21 cellular contexts compared by ENCODE assay signal in the genomic region with DNA sequence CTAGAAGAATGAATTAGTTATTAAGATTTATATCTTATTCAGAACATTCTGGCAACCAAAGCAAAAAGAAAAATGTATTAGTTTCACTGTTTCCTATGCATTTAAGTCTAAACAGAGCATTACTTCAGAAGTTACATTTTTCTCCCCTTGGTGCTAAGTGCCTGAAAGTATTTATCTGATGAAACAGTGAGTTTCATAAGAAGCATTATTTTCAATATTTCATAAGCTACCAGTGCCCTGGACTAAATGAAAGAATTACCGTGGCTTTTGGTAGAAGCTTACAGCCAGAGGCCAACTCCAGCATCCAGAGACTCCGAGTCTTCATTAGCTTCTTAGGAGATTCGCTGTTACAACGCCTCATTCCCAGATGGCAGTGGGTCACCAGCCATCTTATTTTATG.
"Had no signal": no experiment of that assay in that cellular context is flagged by ENCODE, and none has a peak within 500 bp of the region (broad histone marks: within the 10 kb centered on the region; RNA-seq: fewer than 3 reads in every experiment).

No MANE protein-coding gene starts in this region.

- H3K27me3 ChIP-seq: esophagus squamous epithelium, gastrocnemius medialis, left lung had no signal

- H3K27ac ChIP-seq: coronary artery, dorsolateral prefrontal cortex, esophagus squamous epithelium, gastrocnemius medialis, heart right ventricle, left lung, lower lobe of right lung had no signal

- H3K9me3 ChIP-seq: esophagus squamous epithelium, gastrocnemius medialis, heart right ventricle, left lung, lower lobe of right lung, mucosa of descending colon had no signal

- DNase-seq: dermis blood vessel endothelial cell; dorsolateral prefrontal cortex; effector CD4-positive, alpha-beta T cell; effector memory CD4-positive, alpha-beta T cell; esophagus squamous epithelium; foreskin fibroblast; foreskin melanocyte; gastrocnemius medialis; glutamatergic neuron; head of caudate nucleus; heart right ventricle; hippocampal formation; left cardiac atrium; left lung; left ventricle myocardium superior; lower lobe of right lung; mesenchymal stem cell; mucosa of descending colon; naive B cell; naive thymus-derived CD8-positive, alpha-beta T cell had no signal

- H3K4me3 ChIP-seq: coronary artery, dorsolateral prefrontal cortex, esophagus squamous epithelium, gastrocnemius medialis, heart right ventricle, left lung, lower lobe of right lung, mucosa of descending colon had no signal

- H3K36me3 ChIP-seq: esophagus squamous epithelium, gastrocnemius medialis, heart right ventricle, left lung, lower lobe of right lung had no signal

- ATAC-seq: gastrocnemius medialis; heart right ventricle; left cardiac atrium; left lung; left ventricle myocardium superior; lower lobe of right lung; mucosa of descending colon; naive thymus-derived CD8-positive, alpha-beta T cell had no signal

- H3K4me1 ChIP-seq: gastrocnemius medialis, heart right ventricle, left lung, lower lobe of right lung had no signal
